Comparison of ENCODE assay signal across 8 cellular contexts in genomic region chr1:11908139-11909021, GRCh38. TPM values are rescaled to one million over a fixed set of nuclear protein-coding genes. Genes with fewer than 3 reads are reported as not detected.
DNase-seq lines count a peak whose midpoint lies in the region; ATAC-seq and TF ChIP-seq lines count a peak whose summit lies in the region.

No MANE protein-coding gene starts in this region.

- DNase-seq in AG08395 (ENCODE audit: low spot score) (peak; percentile 80), NCI-H2227 (lab: John Stamatoyannopoulos, UW; ENCODE audit: unreplicated experiment) (peak; percentile 95), cardiac fibroblast (ENCODE audit: low read depth in 2 of 2) (peak; percentile 98 to 99), immature natural killer cell (peak; percentile 79 to 95 (median 95)), smooth muscle cell of the brain vasculature (ENCODE audit: low read depth, low spot score) (peak; percentile 84)

- TF ChIP-seq CTCF in WI38 (IDR thresholded peaks at IDR 0.05; ENCODE audit: low read depth, low read length) (no peak), cardiac fibroblast (IDR thresholded peaks at IDR 0.05; ENCODE audit: low read depth, low read length) (no peak)

- peaks cover 0 to 2% (median 0%) of the 10 kb centered on the region in 6 donors for H3K9me3 Mint-ChIP-seq in immature natural killer cell

- H3K36me3 Mint-ChIP-seq in immature natural killer cell: no peaks in the 10 kb centered on the region

- peak; percentile 47 for ATAC-seq in HG03159 (IDR thresholded peaks at IDR 0.05; ENCODE audit: unreplicated experiment)

- in situ Hi-C loops in GM18951 (cut with MboI; ENCODE audit: low sequenced_read_pairs, unreplicated experiment): no loop called here

- peak overlapping the region; percentile 89 to 100 (median 93) for H3K4me3 Mint-ChIP-seq in immature natural killer cell

- TF ChIP-seq POLR2A in GM18951 (IDR thresholded peaks at IDR 0.05; ENCODE audit: extremely low read depth, insufficient read depth, insufficient read length): peak; percentile 99

- peak overlapping the region; percentile 99 to 100 (median 100) for H3K27ac Mint-ChIP-seq in immature natural killer cell

- H3K27me3 Mint-ChIP-seq in immature natural killer cell (ENCODE audit: low read depth in 3 of 3): peaks cover 25 to 27% (median 26%) of the 10 kb centered on the region in 3 donors

- H3K4me3 ChIP-seq in WI38 (ENCODE audit: low read depth, low read length): peak overlapping the region; percentile 64
- H3K4me3 ChIP-seq in cardiac fibroblast (replicated peaks in 1 of 2; ENCODE audit: low read depth in 2 of 2, low read length in 2 of 2): peak overlapping the region; percentile 53 to 61

- peaks cover 31 to 34% of the 10 kb centered on the region in 2 donors for H3K4me1 Mint-ChIP-seq in immature natural killer cell

RNA-seq across cellular contexts. Expression of gene KIAA2013, which starts 17.8 kb away (rescaled TPM):
- 10 to 100 TPM; 47.4 to 78.3 (median 52.0) TPM for polyA plus RNA-seq in immature natural killer cell

RNA-seq across cellular contexts. Expression of gene PLOD1, which starts 26.1 kb away (rescaled TPM):
- 10 to 100 TPM; 36.2 to 81.9 (median 73.8) TPM for polyA plus RNA-seq in immature natural killer cell

RNA-seq across cellular contexts. Expression of gene NPPB, which starts 49.6 kb away (rescaled TPM):
- not detected for polyA plus RNA-seq in immature natural killer cell

Comparison
In these comparisons a context has a peak if more than half of its experiments do, and no peak if none do; other contexts are left out.
1. Peak in every context shown above with its lines: DNase-seq, ATAC-seq and H3K4me3 ChIP-seq.